Comparison of ENCODE assay signal across 14 cellular contexts in the genomic region with DNA sequence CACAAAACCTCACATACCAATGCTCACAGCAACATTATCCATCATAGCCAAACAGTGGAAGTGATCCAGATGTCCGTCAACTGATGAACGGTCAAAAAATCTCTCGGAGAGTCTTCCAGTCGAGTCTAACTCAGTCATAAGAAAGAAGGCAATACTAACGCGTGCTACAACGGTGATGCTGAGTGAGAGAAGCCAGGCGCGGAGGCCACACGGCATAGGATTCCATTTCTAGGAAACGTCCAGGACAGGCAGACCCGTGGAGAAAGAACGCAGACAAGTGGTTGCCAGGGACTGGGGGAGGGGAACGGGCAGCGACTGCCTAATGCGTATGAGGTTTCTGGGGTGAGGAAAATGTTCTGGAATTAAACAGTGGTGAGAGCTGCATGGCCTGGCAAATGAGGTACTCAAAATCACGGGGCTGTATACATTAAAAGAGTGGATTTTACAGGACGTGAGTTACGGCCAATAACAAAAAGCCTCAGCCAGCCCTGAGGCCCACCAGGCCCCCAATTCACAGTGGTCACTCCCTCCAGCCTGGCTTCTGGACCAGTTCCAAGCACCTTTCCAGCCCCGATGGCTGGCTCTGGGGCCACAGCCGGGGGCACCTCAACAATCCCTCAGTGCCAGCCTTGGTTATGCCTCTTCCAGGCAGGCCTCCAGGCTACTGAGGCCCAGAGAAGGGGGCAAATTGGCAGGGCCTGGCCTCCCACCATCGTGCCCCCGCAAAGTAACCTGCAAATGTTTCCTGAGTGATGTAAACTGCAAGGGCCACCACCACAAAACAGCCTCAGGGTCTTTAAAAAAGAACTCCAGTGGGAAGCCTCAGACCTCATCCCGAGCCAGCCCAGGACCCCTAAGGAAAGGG. TPM values are rescaled to one million over a fixed set of nuclear protein-coding genes. Genes with fewer than 3 reads are reported as not detected.
DNase-seq lines count a peak whose midpoint lies in the region; ATAC-seq, FAIRE-seq and TF ChIP-seq lines count a peak whose summit lies in the region.
"Had no signal": no experiment of that assay in that cellular context is flagged by ENCODE, and none has a peak within 500 bp of the region (broad histone marks: within the 10 kb centered on the region; RNA-seq: fewer than 3 reads in every experiment).

No MANE protein-coding gene starts in this region.

- no peak for TF ChIP-seq POLR2A in right lobe of liver (IDR thresholded peaks at IDR 0.05)
- TF ChIP-seq POLR2A in HepG2 (IDR thresholded peaks at IDR 0.05; ENCODE audit: insufficient read depth in 1 of 2, low read depth in 2 of 2, low read length in 2 of 2): no peak
- no peak for TF ChIP-seq POLR2A in vagina (IDR thresholded peaks at IDR 0.05)

- no peak overlapping the region for H3K4me2 ChIP-seq in HepG2 (ENCODE audit: low read depth, low read length)

- no peaks in the 10 kb centered on the region for H4K20me1 ChIP-seq in HepG2 (ENCODE audit: insufficient read depth, low read length)

- H3K4me1 ChIP-seq in right lobe of liver (peaks cover 0 to 9% (median 0%) of the 10 kb centered on the region in 4 donors), HepG2 (ENCODE audit: insufficient read depth, low read length) (peaks cover 16% of the 10 kb centered on the region), vagina (peaks cover 36% of the 10 kb centered on the region)

- H2AFZ ChIP-seq in HepG2 (ENCODE audit: low read length): no peak overlapping the region

- TF ChIP-seq CTCF in right lobe of liver (IDR thresholded peaks at IDR 0.05) (no peak), HepG2 (CRISPR knock-in tag; IDR thresholded peaks at IDR 0.05) (no peak), neural crest cell (conservative IDR thresholded peaks at IDR 0.05) (no peak), vagina (IDR thresholded peaks at IDR 0.05) (no peak)

- peaks cover 23% of the 10 kb centered on the region for H3K27me3 Mint-ChIP-seq in neural crest cell (ENCODE audit: low read depth)

- H3K27ac Mint-ChIP-seq in neural crest cell (ENCODE audit: unreplicated experiment): no peak overlapping the region
- H3K27ac Mint-ChIP-seq: activated CD4-positive, alpha-beta T cell treated with anti-CD3 and anti-CD28 coated beads, Interleukin-2, amount 10 ng/mL, durations not matched to agents 24 days and 14 days; activated naive CD4-positive, alpha-beta T cell treated with anti-CD3 and anti-CD28 coated beads for 36 hours had no signal

- no peaks in the 10 kb centered on the region for H3K36me3 Mint-ChIP-seq in neural crest cell (ENCODE audit: low read depth)
- H3K36me3 Mint-ChIP-seq: naive thymus-derived CD4-positive, alpha-beta T cell had no signal

- POLR2A ChIA-PET in HepG2 (lab: Yijun Ruan, JAX): no interaction called here

- H3K9me3 ChIP-seq in right lobe of liver (no peaks in the 10 kb centered on the region), HepG2 (ENCODE audit: low read length) (no peaks in the 10 kb centered on the region), vagina (no peaks in the 10 kb centered on the region)

- H3K4me3 ChIP-seq in right lobe of liver (no peak overlapping the region), HepG2 (replicated peaks in 1 of 3; ENCODE audit: insufficient read depth in 1 of 3, low read depth in 2 of 3, low read length in 3 of 3) (no peak overlapping the region), vagina (no peak overlapping the region)

- peak overlapping the region; percentile 1 for H3K4me3 Mint-ChIP-seq in neural crest cell
- H3K4me3 Mint-ChIP-seq: activated CD4-positive, alpha-beta T cell treated with anti-CD3 and anti-CD28 coated beads, Interleukin-2, amount 10 ng/mL, durations not matched to agents 24 days and 14 days; activated naive CD4-positive, alpha-beta T cell treated with anti-CD3 and anti-CD28 coated beads for 36 hours had no signal

- peaks cover 4% of the 10 kb centered on the region for H3K4me1 Mint-ChIP-seq in neural crest cell
- H3K4me1 Mint-ChIP-seq: activated CD4-positive, alpha-beta T cell treated with anti-CD3 and anti-CD28 coated beads, Interleukin-2, amount 10 ng/mL, durations not matched to agents 24 days and 14 days had no signal

- TF ChIP-seq EP300 in HepG2 (IDR thresholded peaks at IDR 0.05; ENCODE audit: low read depth in 2 of 2, low read length in 2 of 2): no peak
- no peak for TF ChIP-seq EP300 in HepG2 (CRISPR knock-in tag; IDR thresholded peaks at IDR 0.05; ENCODE audit: borderline replicate concordance)

- BruUV-seq in HepG2 (replicated peaks; lab: Mats Ljungman, UMichigan): no TSS peak

- ATAC-seq in right lobe of liver (no peak), HepG2 (no peak), GM21367 (IDR thresholded peaks at IDR 0.05; ENCODE audit: unreplicated experiment) (no peak), HG03521 (IDR thresholded peaks at IDR 0.05; ENCODE audit: unreplicated experiment) (no peak)
- ATAC-seq: naive thymus-derived CD4-positive, alpha-beta T cell had no signal

- H3K9me3 Mint-ChIP-seq in neural crest cell: no peaks in the 10 kb centered on the region
- H3K9me3 Mint-ChIP-seq: activated CD4-positive, alpha-beta T cell treated with anti-CD3 and anti-CD28 coated beads, Interleukin-2, amount 10 ng/mL, durations not matched to agents 24 days and 14 days; activated naive CD4-positive, alpha-beta T cell treated with anti-CD3 and anti-CD28 coated beads for 36 hours; naive thymus-derived CD4-positive, alpha-beta T cell had no signal

- CTCF ChIA-PET in HepG2 (lab: Yijun Ruan, JAX; ENCODE audit: low intra/inter-chr PET ratio, low total read pairs): interaction anchor here (0.7 kb wide), 1 partner anchor 182 kb away, joined by 3 read pairs; no protein-coding TSS in a partner anchor

- no peak overlapping the region for H3K9ac ChIP-seq in HepG2 (ENCODE audit: insufficient read depth, low read depth, low read length)

- peak; percentile 8 to 37 (median 31) for DNase-seq in right lobe of liver
- DNase-seq in HepG2 (ENCODE audit: low spot score): no peak
- DNase-seq in cardiac septum (ENCODE audit: low spot score): peak; percentile 80
- no peak for DNase-seq in neural crest cell (ENCODE audit: low read depth, low spot score)
- no peak for DNase-seq in vagina (ENCODE audit: extremely low spot score in 2 of 2)
- no peak for DNase-seq in frontal cortex (ENCODE audit: low spot score in 2 of 2)
- DNase-seq: activated CD4-positive, alpha-beta T cell treated with anti-CD3 and anti-CD28 coated beads, Interleukin-2, amount 10 ng/mL, durations not matched to agents 24 days and 14 days; activated naive CD4-positive, alpha-beta T cell treated with anti-CD3 and anti-CD28 coated beads for 36 hours; Kasumi-1; NCI-H2081 treated with DMSO at 0.1 percent for 48 hours; SW 1271 had no signal

- FAIRE-seq in HepG2 (lab: Jason Lieb, UNC) (no peak), frontal cortex (lab: Jason Lieb, UNC) (no peak)

- no peak for TF ChIP-seq RAD21 in HepG2 (CRISPR knock-in tag; IDR thresholded peaks at IDR 0.05)

- intact Hi-C loops in right lobe of liver (cut with DNase I) (loop anchor here (5.0 to 10.0 kb wide), 3 partner anchors 177 to 459 kb away; no protein-coding TSS in a partner anchor), HepG2 (cut with micrococcal nuclease; ENCODE audit: unreplicated experiment) (no loop called here), cardiac septum (cut with DNase I) (no loop called here), vagina (cut with DNase I) (no loop called here)

- H3K27ac ChIP-seq in right lobe of liver (no peak overlapping the region), HepG2 (ENCODE audit: extremely low read length, insufficient read depth, low read length) (no peak overlapping the region), vagina (peak overlapping the region; percentile 21)

- 67% methylated on average over 19 of the region's 24 CpGs for WGBS in right lobe of liver (ENCODE audit: insufficient coverage, low coverage, low lambda C conversion rate, missing lambda C conversion rate)
- WGBS in HepG2 (ENCODE audit: low lambda C conversion rate): 39% methylated on average over 19 of the region's 24 CpGs

- H3K27me3 ChIP-seq in right lobe of liver (no peaks in the 10 kb centered on the region), HepG2 (ENCODE audit: control insufficient read depth in 1 of 2, insufficient read depth in 2 of 2, low read length in 2 of 2) (peaks cover 16 to 88% of the 10 kb centered on the region in 2 experiments; a peak in 4 of 5 replicates), vagina (no peaks in the 10 kb centered on the region)

- H3K36me3 ChIP-seq in right lobe of liver (no peaks in the 10 kb centered on the region), HepG2 (replicated peaks in 1 of 2; ENCODE audit: control insufficient read depth in 1 of 2, insufficient read depth in 2 of 2, low read length in 2 of 2) (no peaks in the 10 kb centered on the region), vagina (no peaks in the 10 kb centered on the region)

- H3K79me2 ChIP-seq in HepG2 (ENCODE audit: insufficient read depth, low read length): no peaks in the 10 kb centered on the region

- in situ Hi-C loops in HepG2 (cut with HindIII; ENCODE audit: extremely low pct_ligation_motif_present, low pct_unique_long_range_greater_than_20kb): no loop called here

RNA-seq across cellular contexts. Expression of gene WNT9A, which starts 3.4 kb away (rescaled TPM):
- total RNA-seq in right lobe of liver (under 1 TPM in 5 of 6 experiments, not detected in 1; 0.09 to 0.19 (median 0.10) TPM), HepG2 (2016; rRNA removed; fragmentation: Illumina TruSeq; extraction: Trizol) (0.04 TPM in 2 replicates), cardiac septum (6.5 TPM), neural crest cell (0.48 and 0.54 TPM in 2 replicates), vagina (2.9 TPM), frontal cortex (1.2 TPM)
- total RNA-seq in HepG2 (2016; cell fraction: cytosol; rRNA removed; fragmentation: Illumina TruSeq; extraction: Trizol; ENCODE audit: low read depth): not detected in 2 replicates
- total RNA-seq in HepG2 (2016; cell fraction: insoluble cytoplasmic fraction; rRNA removed; fragmentation: Illumina TruSeq; extraction: Trizol): 0.04 TPM in 1 of 2 replicates, not detected in the other
- not detected in 2 replicates for total RNA-seq in HepG2 (2016; cell fraction: membrane; rRNA removed; fragmentation: Illumina TruSeq; extraction: Trizol)
- total RNA-seq in HepG2 (2016; cell fraction: nucleus; rRNA removed; fragmentation: Illumina TruSeq; extraction: Trizol): not detected in 2 replicates
- polyA plus RNA-seq in HepG2 (2011; rRNA removed): not detected in 2 replicates
- polyA plus RNA-seq in HepG2 (2011; cell fraction: cytosol; rRNA removed): 0.04 TPM in 1 of 2 replicates, not detected in the other
- polyA plus RNA-seq in HepG2 (2011; cell fraction: nucleus; rRNA removed): 0.06 and 0.07 TPM in 2 replicates
- polyA plus RNA-seq in HepG2 (2012): 0.04 TPM in 1 of 2 replicates, not detected in the other
- polyA plus RNA-seq in HepG2 (2016; cell fraction: cytosol; fragmentation: Illumina TruSeq; extraction: Trizol; ENCODE audit: low read depth): not detected in 2 replicates
- polyA plus RNA-seq in HepG2 (2016; cell fraction: insoluble cytoplasmic fraction; fragmentation: Illumina TruSeq; extraction: Trizol; ENCODE audit: low read depth): not detected in 2 replicates
- not detected in 2 replicates for polyA plus RNA-seq in HepG2 (2016; cell fraction: membrane; fragmentation: Illumina TruSeq; extraction: Trizol; ENCODE audit: low read depth)
- polyA plus RNA-seq in HepG2 (2016; cell fraction: nucleus; fragmentation: Illumina TruSeq; extraction: Trizol; ENCODE audit: insufficient read depth, low read depth): not detected in 2 replicates
- 0.04 and 2.6 TPM in 2 replicates for polyA minus RNA-seq in HepG2 (2011; rRNA and poly(A)+ RNA removed; ENCODE audit: low replicate concordance)
- polyA minus RNA-seq in HepG2 (2011; cell fraction: cytosol; rRNA and poly(A)+ RNA removed): not detected in 2 replicates
- polyA minus RNA-seq in HepG2 (2011; cell fraction: nucleus; rRNA and poly(A)+ RNA removed): not detected in 2 replicates
- total RNA-seq: activated CD4-positive, alpha-beta T cell treated with anti-CD3 and anti-CD28 coated beads, Interleukin-2, amount 10 ng/mL, durations not matched to agents 24 days and 14 days; activated naive CD4-positive, alpha-beta T cell treated with anti-CD3 and anti-CD28 coated beads for 36 hours had no signal
- polyA plus RNA-seq: naive thymus-derived CD4-positive, alpha-beta T cell had no signal

Comparison
In these comparisons a context has a peak if more than half of its experiments do, and no peak if none do; other contexts are left out.
1. DNase-seq: peak in right lobe of liver (3 of 3) and cardiac septum (single experiment); none in HepG2 (single experiment), neural crest cell (single experiment), vagina (0 of 2) and frontal cortex (0 of 2).
2. intact Hi-C loops: an anchor here in right lobe of liver (5.0 to 10.0 kb wide); none called in HepG2, cardiac septum and vagina.